Comparison of ENCODE assay signal across 8 cellular contexts in genomic region chr17:75688209-75688771, GRCh38. TPM values are rescaled to one million over a fixed set of nuclear protein-coding genes. Genes with fewer than 3 reads are reported as not detected.
DNase-seq lines count a peak whose midpoint lies in the region; ATAC-seq and TF ChIP-seq lines count a peak whose summit lies in the region.

No MANE protein-coding gene starts in this region.

- H3K27ac ChIP-seq in heart right ventricle (peak overlapping the region in 9 of 10 donors; percentile 54 to 86 (median 73)), adrenal gland (peak overlapping the region in 3 of 5 donors; percentile 22 to 73 (median 62)), upper lobe of right lung (peak overlapping the region; percentile 74)

- no peak overlapping the region for H3K4me3 ChIP-seq in heart right ventricle
- H3K4me3 ChIP-seq in adrenal gland, result no peak overlapping the region
- H3K4me3 ChIP-seq in upper lobe of right lung, result no peak overlapping the region

- H3K36me3 ChIP-seq in heart right ventricle (peaks cover 0 to 33% (median 4%) of the 10 kb centered on the region in 9 donors), adrenal gland (replicated peaks in 1 of 2) (no peaks in the 10 kb centered on the region), upper lobe of right lung (peaks cover 1% of the 10 kb centered on the region)

- H3K27me3 ChIP-seq in heart right ventricle, result no peaks in the 10 kb centered on the region
- H3K27me3 ChIP-seq in adrenal gland, result no peaks in the 10 kb centered on the region
- H3K27me3 ChIP-seq in upper lobe of right lung, result no peaks in the 10 kb centered on the region

- TF ChIP-seq CTCF in heart right ventricle (IDR thresholded peaks at IDR 0.05) (no peak), adrenal gland (IDR thresholded peaks at IDR 0.05) (no peak), upper lobe of right lung (IDR thresholded peaks at IDR 0.05) (no peak)

- DNase-seq in heart right ventricle, result no peak
- no peak for DNase-seq in Right ventricle myocardium superior
- DNase-seq in adrenal gland, result no peak
- peak; percentile 47 for DNase-seq in medulla oblongata (ENCODE audit: extremely low spot score)
- peak; percentile 43 for DNase-seq in upper lobe of right lung
- no peak for DNase-seq in NCI-H1694 treated with DMSO at 0.1 percent for 48 hours (lab: John Stamatoyannopoulos, UW)

- intact Hi-C loops in heart right ventricle (cut with DNase I), result loop anchor here in 1 of 10 donors (5.0 kb wide), 1 partner anchor 34 kb away; the partner anchor contains the start of gene ITGB4
- intact Hi-C loops in Right ventricle myocardium superior (cut with DNase I), result no loop called here
- intact Hi-C loops in adrenal gland (cut with DNase I), result no loop called here
- intact Hi-C loops in upper lobe of right lung (cut with DNase I), result no loop called here

- peak in 5 of 8 donors; percentile 18 to 29 (median 26) for ATAC-seq in heart right ventricle
- ATAC-seq in Right ventricle myocardium superior (ENCODE audit: poor library complexity), result no peak
- ATAC-seq in upper lobe of right lung, result peak; percentile 34
- no peak for ATAC-seq in GM21447 (IDR thresholded peaks at IDR 0.05; ENCODE audit: unreplicated experiment)
- no peak for ATAC-seq in HG03571 (IDR thresholded peaks at IDR 0.05; ENCODE audit: unreplicated experiment)

- no peaks in the 10 kb centered on the region for H3K9me3 ChIP-seq in heart right ventricle
- no peaks in the 10 kb centered on the region for H3K9me3 ChIP-seq in adrenal gland (replicated peaks in 1 of 3)
- H3K9me3 ChIP-seq in upper lobe of right lung, result no peaks in the 10 kb centered on the region

- TF ChIP-seq POLR2A in adrenal gland (IDR thresholded peaks at IDR 0.05), result no peak

- H3K4me1 ChIP-seq in heart right ventricle (peaks cover 30 to 97% (median 83%) of the 10 kb centered on the region in 9 donors), adrenal gland (replicated peaks in 1 of 2) (peaks cover 4 to 50% of the 10 kb centered on the region in 2 donors), upper lobe of right lung (peaks cover 64% of the 10 kb centered on the region)

- WGBS in heart right ventricle, 2 donors, result 58 to 61% methylated on average over 11 of the region's 11 CpGs
- 66 to 88% (median 67%) methylated on average over 11 of the region's 11 CpGs for WGBS in adrenal gland, 4 donors

RNA-seq across cellular contexts. Expression of gene SAP30BP, which starts 21.2 kb away (rescaled TPM):
- total RNA-seq in heart right ventricle (10 to 100 TPM; 41.7 to 64.4 (median 55.8) TPM), Right ventricle myocardium superior (40.0 TPM), adrenal gland (100 to 1,000 TPM in 1 of 8 donors, 10 to 100 TPM in 7; 45.3 to 100 (median 61.5) TPM), upper lobe of right lung (71.4 TPM)
- polyA plus RNA-seq in heart right ventricle (100 to 1,000 TPM in 1 of 2 donors, 10 to 100 TPM in 1; 78.4 to 115 TPM), adrenal gland (100 to 1,000 TPM in 2 of 3 donors, 10 to 100 TPM in 1; 73.4 to 130 (median 121) TPM)

RNA-seq across cellular contexts. Expression of gene RECQL5, which starts 21.3 kb away (rescaled TPM):
- total RNA-seq in heart right ventricle (10 to 100 TPM in 8 of 10 donors, 1 to 10 TPM in 2; 9.2 to 14.4 (median 10.7) TPM), Right ventricle myocardium superior (14.1 TPM), adrenal gland (10 to 100 TPM; 13.9 to 49.6 (median 32.9) TPM), upper lobe of right lung (43.1 TPM)
- polyA plus RNA-seq in heart right ventricle (10 to 100 TPM in 1 of 2 donors, 1 to 10 TPM in 1; 6.3 to 32.1 TPM), adrenal gland (100 to 1,000 TPM in 1 of 3 donors, 10 to 100 TPM in 2; 11.2 to 188 (median 64.9) TPM)

RNA-seq across cellular contexts. Expression of gene ITGB4, which starts 33.0 kb away (rescaled TPM):
- total RNA-seq in heart right ventricle (10 to 100 TPM in 2 of 10 donors, 1 to 10 TPM in 8; 4.7 to 11.3 (median 9.0) TPM), Right ventricle myocardium superior (9.4 TPM), adrenal gland (1 to 10 TPM; 3.1 to 9.4 (median 6.9) TPM), upper lobe of right lung (82.2 TPM)
- polyA plus RNA-seq in heart right ventricle (10 to 100 TPM in 1 of 2 donors, 1 to 10 TPM in 1; 4.6 to 17.0 TPM), adrenal gland (10 to 100 TPM in 2 of 3 donors, 1 to 10 TPM in 1; 1.0 to 12.5 (median 12.1) TPM)

RNA-seq across cellular contexts. Expression of gene SMIM5, which starts 55.1 kb away (rescaled TPM):
- total RNA-seq in heart right ventricle (10 to 100 TPM in 2 of 10 donors, 1 to 10 TPM in 8; 1.9 to 14.2 (median 6.5) TPM), Right ventricle myocardium superior (12.5 TPM), adrenal gland (1 to 10 TPM in 1 of 8 donors, under 1 TPM in 3, not detected in 4; 0.17 to 1.1 (median 0.67) TPM), upper lobe of right lung (0.84 TPM)
- polyA plus RNA-seq in heart right ventricle (10 to 100 TPM in 1 of 2 donors, 1 to 10 TPM in 1; 3.1 to 19.2 TPM), adrenal gland (1 to 10 TPM in 2 of 3 donors, under 1 TPM in 1; 0.13 to 2.6 (median 1.7) TPM)

Comparison
In these comparisons a context has a peak if more than half of its experiments do, and no peak if none do; other contexts are left out.
1. ATAC-seq: peak in heart right ventricle (5 of 8) and upper lobe of right lung (single experiment); none in Right ventricle myocardium superior (single experiment), GM21447 (single experiment) and HG03571 (single experiment).
2. DNase-seq: peak in medulla oblongata (single experiment) and upper lobe of right lung (single experiment); none in heart right ventricle (0 of 2), Right ventricle myocardium superior (single experiment), adrenal gland (0 of 7) and NCI-H1694 treated with DMSO at 0.1 percent for 48 hours (single experiment).
3. Peak in every context shown above with its lines, with median percentiles within 50 percentile points of each other: H3K27ac ChIP-seq.